ENCODE assay signal across 26 cellular contexts in genomic region chr10:27349987-27350386, GRCh38.
"Had no signal": no experiment of that assay in that cellular context is flagged by ENCODE, and none has a peak within 500 bp of the region (broad histone marks: within the 10 kb centered on the region; RNA-seq: fewer than 3 reads in every experiment).

No MANE protein-coding gene starts in this region.

- H3K9me3 ChIP-seq: esophagus muscularis mucosa, heart right ventricle, left lung, right atrium auricular region, spleen, suprapubic skin, transverse colon, upper lobe of right lung, vagina had no signal

- H3K27me3 ChIP-seq: right atrium auricular region, vagina had no signal

- H3K9ac ChIP-seq: parathyroid adenoma had no signal

- H3K79me2 ChIP-seq: parathyroid adenoma had no signal

- H3K27ac ChIP-seq: coronary artery, esophagus muscularis mucosa, foreskin keratinocyte, heart right ventricle, left lung, parathyroid adenoma, right atrium auricular region, skin epidermis, spleen, suprapubic skin, transverse colon, upper lobe of right lung, vagina had no signal

- H2AFZ ChIP-seq: parathyroid adenoma had no signal

- H3K27ac Mint-ChIP-seq: mesothelial cell of epicardium; naive B cell; progenitor cell of endocrine pancreas; stimulated activated naive CD8-positive, alpha-beta T cell treated with anti-CD3 and anti-CD28 coated beads, Interleukin-15, amount 100 ng/mL, for 72 hours had no signal

- H3K9me3 Mint-ChIP-seq: mesothelial cell of epicardium; naive B cell; stimulated activated naive CD8-positive, alpha-beta T cell treated with anti-CD3 and anti-CD28 coated beads, Interleukin-15, amount 100 ng/mL, for 72 hours had no signal

- H3K36me3 Mint-ChIP-seq: mesothelial cell of epicardium, naive B cell had no signal

- FAIRE-seq: endothelial cell of umbilical vein had no signal

- H3K4me3 ChIP-seq: coronary artery, esophagus muscularis mucosa, heart right ventricle, left lung, right atrium auricular region, skin epidermis, spleen, suprapubic skin, transverse colon, upper lobe of right lung, vagina had no signal

- H3K36me3 ChIP-seq: esophagus muscularis mucosa, heart right ventricle, left lung, right atrium auricular region, spleen, suprapubic skin, transverse colon, upper lobe of right lung, vagina had no signal

- H3K4me1 ChIP-seq: foreskin keratinocyte, left lung, parathyroid adenoma, suprapubic skin, transverse colon, upper lobe of right lung, vagina had no signal

- DNase-seq: dermis blood vessel endothelial cell; effector memory CD4-positive, alpha-beta T cell; foreskin keratinocyte; glutamatergic neuron; heart right ventricle; hippocampal formation; left cardiac atrium; mesenchymal stem cell; naive B cell; spleen; stimulated activated naive CD4-positive, alpha-beta T cell; stimulated activated naive CD8-positive, alpha-beta T cell treated with anti-CD3 and anti-CD28 coated beads, Interleukin-15, amount 100 ng/mL, for 72 hours; transverse colon; upper lobe of right lung had no signal

- ATAC-seq: foreskin keratinocyte; heart right ventricle; left cardiac atrium; left lung; sciatic nerve; stimulated activated naive CD8-positive, alpha-beta T cell treated with anti-CD3 and anti-CD28 coated beads, Interleukin-15, amount 100 ng/mL, for 72 hours; upper lobe of right lung had no signal

- H3K4me3 Mint-ChIP-seq: mesothelial cell of epicardium; naive B cell; stimulated activated naive CD8-positive, alpha-beta T cell treated with anti-CD3 and anti-CD28 coated beads, Interleukin-15, amount 100 ng/mL, for 72 hours had no signal
